Comparison of ENCODE assay signal across 1 cellular context in the genomic region with DNA sequence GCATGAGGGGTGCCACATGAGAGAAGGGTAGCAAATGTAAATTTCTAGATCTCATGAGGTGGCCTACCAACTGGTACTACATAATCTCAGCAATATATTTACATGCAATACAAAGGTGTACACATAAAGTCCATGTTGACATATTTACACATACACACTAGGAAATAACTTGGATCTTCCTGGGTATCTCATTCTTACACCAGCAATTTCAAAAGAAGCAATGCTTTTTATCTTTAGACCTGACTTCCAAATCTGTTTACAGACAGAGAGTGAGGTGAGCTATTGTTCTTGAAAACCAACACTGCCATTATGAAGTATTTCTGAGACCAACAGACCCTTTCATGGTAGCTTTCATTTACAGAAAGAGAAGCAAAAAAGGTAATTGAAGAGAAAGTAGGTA.
TF ChIP-seq lines count a peak whose summit lies in the region.

No MANE protein-coding gene starts in this region.

TF ChIP-seq in HepG2, 621 proteins besides CTCF, POLR2A, EP300 and RAD21 (continued from another document):
- TF ChIP-seq GMEB2 (CRISPR knock-in tag; IDR thresholded peaks at IDR 0.05; ENCODE audit: low read depth) = no peak
- no peak for TF ChIP-seq ZNF546 (CRISPR knock-in tag; conservative IDR thresholded peaks at IDR 0.05)
- no peak for TF ChIP-seq ZBTB3 (CRISPR knock-in tag; IDR thresholded peaks at IDR 0.05; ENCODE audit: borderline replicate concordance, low read depth)
- no peak for TF ChIP-seq PRMT3 (CRISPR knock-in tag; IDR thresholded peaks at IDR 0.05; ENCODE audit: borderline replicate concordance, low read depth)
- no peak for TF ChIP-seq ZNF609 (CRISPR knock-in tag; IDR thresholded peaks at IDR 0.05; ENCODE audit: borderline replicate concordance)
- TF ChIP-seq, protein P1, sequence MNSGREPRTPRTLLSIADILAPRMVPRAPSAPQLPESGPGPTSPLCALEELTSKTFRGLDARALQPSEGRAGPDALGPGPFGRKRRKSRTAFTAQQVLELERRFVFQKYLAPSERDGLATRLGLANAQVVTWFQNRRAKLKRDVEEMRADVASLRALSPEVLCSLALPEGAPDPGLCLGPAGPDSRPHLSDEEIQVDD (CRISPR knock-in tag; IDR thresholded peaks at IDR 0.05; ENCODE audit: borderline replicate concordance) = no peak
- no peak for TF ChIP-seq RBM39 (IDR thresholded peaks at IDR 0.05; ENCODE audit: low read depth, low read length, poor library complexity, severe bottlenecking)
- no peak for TF ChIP-seq MTF1 (CRISPR knock-in tag; IDR thresholded peaks at IDR 0.05)
- no peak for TF ChIP-seq DDIT3 (CRISPR knock-in tag; IDR thresholded peaks at IDR 0.05)
- no peak for TF ChIP-seq NFE2 (CRISPR knock-in tag; IDR thresholded peaks at IDR 0.05)
- TF ChIP-seq MXI1 (IDR thresholded peaks at IDR 0.05; ENCODE audit: borderline replicate concordance, low read depth, low read length) = no peak
- TF ChIP-seq HHEX (CRISPR knock-in tag; IDR thresholded peaks at IDR 0.05) = no peak
- TF ChIP-seq FOXA1 (IDR thresholded peaks at IDR 0.05) = no peak
- 0 out of 2 replicates have a peak, but pooled peaks have one; percentile 43 for TF ChIP-seq FOXA1 (CRISPR knock-in tag; IDR thresholded peaks at IDR 0.05)
- no peak for TF ChIP-seq DMAP1 (CRISPR knock-in tag; IDR thresholded peaks at IDR 0.05)
- no peak for TF ChIP-seq FOXJ3 (CRISPR knock-in tag; IDR thresholded peaks at IDR 0.05; ENCODE audit: borderline replicate concordance)
- TF ChIP-seq, protein P2, sequence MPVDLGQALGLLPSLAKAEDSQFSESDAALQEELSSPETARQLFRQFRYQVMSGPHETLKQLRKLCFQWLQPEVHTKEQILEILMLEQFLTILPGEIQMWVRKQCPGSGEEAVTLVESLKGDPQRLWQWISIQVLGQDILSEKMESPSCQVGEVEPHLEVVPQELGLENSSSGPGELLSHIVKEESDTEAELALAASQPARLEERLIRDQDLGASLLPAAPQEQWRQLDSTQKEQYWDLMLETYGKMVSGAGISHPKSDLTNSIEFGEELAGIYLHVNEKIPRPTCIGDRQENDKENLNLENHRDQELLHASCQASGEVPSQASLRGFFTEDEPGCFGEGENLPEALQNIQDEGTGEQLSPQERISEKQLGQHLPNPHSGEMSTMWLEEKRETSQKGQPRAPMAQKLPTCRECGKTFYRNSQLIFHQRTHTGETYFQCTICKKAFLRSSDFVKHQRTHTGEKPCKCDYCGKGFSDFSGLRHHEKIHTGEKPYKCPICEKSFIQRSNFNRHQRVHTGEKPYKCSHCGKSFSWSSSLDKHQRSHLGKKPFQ (CRISPR knock-in tag; IDR thresholded peaks at IDR 0.05; ENCODE audit: insufficient replicate concordance) = no peak
- TF ChIP-seq RFX5 (IDR thresholded peaks at IDR 0.05; ENCODE audit: low read depth, low read length) = no peak
- TF ChIP-seq BORCS8-MEF2B (CRISPR knock-in tag; IDR thresholded peaks at IDR 0.05) = no peak
- no peak for TF ChIP-seq ZNF678 (CRISPR knock-in tag; IDR thresholded peaks at IDR 0.05)
- no peak for TF ChIP-seq SSRP1 (CRISPR knock-in tag; IDR thresholded peaks at IDR 0.05)
- no peak for TF ChIP-seq ETV6 (CRISPR knock-in tag; conservative IDR thresholded peaks at IDR 0.05)
- TF ChIP-seq GTF2F1 (IDR thresholded peaks at IDR 0.05; ENCODE audit: low read length) = no peak
- TF ChIP-seq MED1 (CRISPR knock-in tag; IDR thresholded peaks at IDR 0.05) = no peak
- no peak for TF ChIP-seq ZC3H4 (CRISPR knock-in tag; IDR thresholded peaks at IDR 0.05; ENCODE audit: borderline replicate concordance)
- TF ChIP-seq PLRG1 (conservative IDR thresholded peaks at IDR 0.05) = no peak
- TF ChIP-seq REXO4 (CRISPR knock-in tag; IDR thresholded peaks at IDR 0.05; ENCODE audit: borderline replicate concordance) = no peak
- TF ChIP-seq MAF1 (CRISPR knock-in tag; IDR thresholded peaks at IDR 0.05; ENCODE audit: borderline replicate concordance) = no peak
